Comparison of ENCODE assay signal across 9 cellular contexts in the genomic region with DNA sequence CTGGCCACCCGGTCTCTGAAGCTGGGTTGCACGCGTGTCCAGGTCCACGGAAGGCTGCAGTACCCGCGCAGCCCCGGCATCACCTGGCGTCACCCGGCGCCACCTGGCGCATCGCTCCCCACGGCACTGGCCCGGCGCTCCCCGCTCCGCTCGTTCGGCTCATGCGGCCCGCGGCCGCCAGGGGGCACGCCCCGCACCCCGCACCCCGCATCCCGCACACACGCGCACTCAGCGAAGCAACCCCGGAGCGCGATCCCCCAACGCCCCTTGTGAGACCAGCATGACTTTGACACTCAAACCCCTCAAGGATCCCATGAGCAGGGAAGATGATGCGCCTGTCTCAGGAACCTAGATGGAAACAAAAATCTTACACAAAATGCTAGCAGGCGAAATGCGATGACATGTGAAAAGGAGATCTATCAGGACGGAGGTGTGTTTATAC. TPM values are rescaled to one million over a fixed set of nuclear protein-coding genes. Genes with fewer than 3 reads are reported as not detected.
DNase-seq lines count a peak whose midpoint lies in the region; ATAC-seq, FAIRE-seq and TF ChIP-seq lines count a peak whose summit lies in the region.
"Had no signal": no experiment of that assay in that cellular context is flagged by ENCODE, and none has a peak within 500 bp of the region (broad histone marks: within the 10 kb centered on the region; RNA-seq: fewer than 3 reads in every experiment).

No MANE protein-coding gene starts in this region.

- H3K4me3 ChIP-seq in foreskin fibroblast (ENCODE audit: low read depth in 1 of 2, low read length in 2 of 2) (no peak overlapping the region), trophoblast cell (ENCODE audit: low read depth, low read length) (no peak overlapping the region)

- H4K12ac ChIP-seq in trophoblast cell (ENCODE audit: low read depth, low read length): no peak overlapping the region

- H3K4ac ChIP-seq in trophoblast cell (ENCODE audit: low read depth, low read length): no peak overlapping the region

- peaks cover 5 to 6% of the 10 kb centered on the region in 2 experiments for H3K4me1 ChIP-seq in trophoblast cell (ENCODE audit: control insufficient read depth in 1 of 2, insufficient read depth in 2 of 2, low read length in 2 of 2)

- TF ChIP-seq CTCF in foreskin fibroblast (IDR thresholded peaks at IDR 0.05; ENCODE audit: low read depth, low read length): peak; percentile 82

- no peak overlapping the region for H2AK5ac ChIP-seq in trophoblast cell (ENCODE audit: low read length)

- H3K27me3 ChIP-seq in trophoblast cell (ENCODE audit: insufficient read depth, low read length): no peaks in the 10 kb centered on the region

- no peak overlapping the region for H2BK12ac ChIP-seq in trophoblast cell (ENCODE audit: low read length)

- no peaks in the 10 kb centered on the region for H3K9me3 ChIP-seq in trophoblast cell (ENCODE audit: insufficient read depth, low read depth, low read length)

- no peak overlapping the region for H2AFZ ChIP-seq in trophoblast cell (ENCODE audit: insufficient read depth, low read length, poor library complexity)

- FAIRE-seq in GM19239 (lab: Jason Lieb, UNC): no peak
- FAIRE-seq: islet of Langerhans had no signal

- H3K79me1 ChIP-seq in trophoblast cell (ENCODE audit: low read length): no peaks in the 10 kb centered on the region

- H3K79me2 ChIP-seq in trophoblast cell (ENCODE audit: control insufficient read depth, insufficient read depth, low read length, poor library complexity): no peaks in the 10 kb centered on the region

- H4K91ac ChIP-seq in trophoblast cell (ENCODE audit: low read depth, low read length): no peak overlapping the region

- peak; percentile 47 for DNase-seq in AG08395 (ENCODE audit: low spot score)
- peak; percentile 69 for DNase-seq in GM19239 (ENCODE audit: insufficient read length, low spot score)
- DNase-seq in NCI-H526 treated with DMSO at 0.1 percent for 48 hours (lab: John Stamatoyannopoulos, UW): peak; percentile 26
- DNase-seq in activated T-helper 1 cell treated with anti-CD3 and anti-CD28 coated beads, Interleukin-2, amount 50 U/mL, for 16 hours (ENCODE audit: low read depth in 1 of 2, low spot score in 1 of 2): peak; percentile 19 to 44
- DNase-seq in foreskin fibroblast: peak in 1 of 2 donors; percentile 62
- DNase-seq in trophoblast cell: peak in 1 of 2 donors; percentile 50
- no peak for DNase-seq in OCI-M2 (lab: John Stamatoyannopoulos, UW; ENCODE audit: unreplicated experiment)

- no peak for ATAC-seq in GM18858 (IDR thresholded peaks at IDR 0.05; ENCODE audit: unreplicated experiment)

- no peak overlapping the region for H2BK120ac ChIP-seq in trophoblast cell (ENCODE audit: insufficient read depth, low read length, poor library complexity)

- H3K18ac ChIP-seq in trophoblast cell (ENCODE audit: low read length): no peak overlapping the region

- WGBS in trophoblast cell (ENCODE audit: extremely low coverage, insufficient coverage, insufficient read length): no CpG with 5 or more reads among the region's 39 CpGs

- H3K36me3 ChIP-seq in trophoblast cell (ENCODE audit: control insufficient read depth in 1 of 2, insufficient read depth in 2 of 2, low read length in 2 of 2): no peaks in the 10 kb centered on the region

- no peak overlapping the region for H3K27ac ChIP-seq in trophoblast cell (ENCODE audit: low read depth, low read length)

- H3K14ac ChIP-seq in trophoblast cell (ENCODE audit: low read length): no peak overlapping the region

- H2BK5ac ChIP-seq in trophoblast cell (ENCODE audit: low read depth, low read length, poor library complexity): no peak overlapping the region

- H3K23ac ChIP-seq in trophoblast cell (ENCODE audit: low read length): no peak overlapping the region

- no peak overlapping the region for H3K9ac ChIP-seq in trophoblast cell (ENCODE audit: low read length)

- peak overlapping the region; percentile 35 for H3K4me2 ChIP-seq in trophoblast cell (ENCODE audit: low read length)

- H4K8ac ChIP-seq in trophoblast cell (ENCODE audit: low read depth, low read length): no peak overlapping the region

RNA-seq across cellular contexts. Expression of a gene that starts 11.9 kb away (rescaled TPM):
- polyA plus RNA-seq in trophoblast cell (2013): 0.01 TPM in 2 replicates

RNA-seq across cellular contexts. Expression of a gene that starts 20.7 kb away (rescaled TPM):
- 5.7 and 5.9 TPM in 2 replicates for polyA plus RNA-seq in trophoblast cell (2013)

RNA-seq across cellular contexts. Expression of a gene that starts 56.6 kb away (rescaled TPM):
- not detected in 2 replicates for polyA plus RNA-seq in trophoblast cell (2013)
